In the genomic region with DNA sequence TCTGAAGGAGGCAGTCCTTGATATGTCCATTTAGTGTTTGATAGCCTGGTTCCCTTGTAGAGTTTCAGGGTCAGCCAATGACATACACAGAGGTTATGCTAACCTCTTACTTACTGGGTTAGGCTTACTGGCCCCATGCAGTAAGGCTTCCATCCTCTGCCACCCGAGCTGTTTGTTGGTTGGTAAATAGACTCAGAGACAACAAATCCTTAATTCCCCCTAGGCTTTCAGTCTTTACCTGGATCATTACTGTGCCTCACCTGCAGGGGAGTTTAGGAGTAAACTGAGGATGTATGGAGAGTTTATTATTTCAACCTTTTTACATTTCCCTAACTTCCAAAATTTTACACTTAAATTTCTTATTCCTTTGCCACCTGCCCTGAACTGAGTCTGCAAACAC, we compare ENCODE assay signal across 38 cellular contexts.
"Had no signal": no experiment of that assay in that cellular context is flagged by ENCODE, and none has a peak within 500 bp of the region (broad histone marks: within the 10 kb centered on the region; RNA-seq: fewer than 3 reads in every experiment).

No MANE protein-coding gene starts in this region.

- H3K9me3 Mint-ChIP-seq: activated CD4-positive, alpha-beta memory T cell treated with anti-CD3 and anti-CD28 coated beads, Interleukin-2, amount 10 ng/mL, durations not matched to agents 7 days and 5 days; activated naive CD4-positive, alpha-beta T cell treated with anti-CD3 and anti-CD28 coated beads, Interleukin-2, amount 10 ng/mL, durations not matched to agents 7 days and 5 days; activated naive CD4-positive, alpha-beta T cell treated with anti-CD3 and anti-CD28 coated beads, Interleukin-2, amount 50 U/mL, for 24 hours; activated naive CD8-positive, alpha-beta T cell treated with anti-CD3 and anti-CD28 coated beads, Interleukin-2, amount 10 ng/mL, durations not matched to agents 7 days and 5 days; activated naive CD8-positive, alpha-beta T cell treated with anti-CD3 and anti-CD28 coated beads, Interleukin-2, amount 50 U/mL, for 24 hours; activated T-helper 2 cell treated with anti-CD3 and anti-CD28 coated beads, Interferon-gamma antibody, Interleukin-2, Interleukin-4, amounts not matched to agents 10 μg/mL and 5 μg/mL and 100 μg/mL, durations not matched to agents 14 hours and 24 hours and 36 hours; T-helper 1 cell treated with Interleukin-12 subunit alpha and Interleukin-12 subunit beta and Interleukin-4 antibody, amounts not matched to agents 30 μg/mL and 1 μg/mL, for 36 hours; T-helper 2 cell treated with Interferon-gamma antibody and Interleukin-4, amounts not matched to agents 5 μg/mL and 100 μg/mL, for 36 hours had no signal

- ATAC-seq: activated CD4-positive, alpha-beta T cell treated with anti-CD3 and anti-CD28 coated beads for 36 hours; activated CD4-positive, CD25-positive, alpha-beta regulatory T cell treated with anti-CD3 and anti-CD28 coated beads, Interleukin-2, amount 50 U/mL, for 24 hours; activated CD8-positive, alpha-beta memory T cell treated with anti-CD3 and anti-CD28 coated beads, Interleukin-2, amount 10 ng/mL, durations not matched to agents 7 days and 5 days; activated CD8-positive, alpha-beta T cell treated with anti-CD3 and anti-CD28 coated beads, Interleukin-2, amount 10 ng/mL, durations not matched to agents 7 days and 5 days; activated naive CD8-positive, alpha-beta T cell treated with anti-CD3 and anti-CD28 coated beads, Interleukin-2, amount 50 U/mL, for 24 hours had no signal

- H3K4me1 ChIP-seq: ascending aorta had no signal

- H3K27me3 ChIP-seq: ascending aorta, cardiac muscle cell had no signal

- H3K4me3 Mint-ChIP-seq: activated CD4-positive, alpha-beta memory T cell treated with anti-CD3 and anti-CD28 coated beads, Interleukin-2, amount 10 ng/mL, durations not matched to agents 7 days and 5 days; activated CD4-positive, alpha-beta T cell treated with anti-CD3 and anti-CD28 coated beads for 36 hours; activated CD4-positive, alpha-beta T cell treated with anti-CD3 and anti-CD28 coated beads, Interleukin-2, amount 10 ng/mL, durations not matched to agents 7 days and 5 days; activated CD8-positive, alpha-beta memory T cell treated with anti-CD3 and anti-CD28 coated beads, Interleukin-2, amount 10 ng/mL, durations not matched to agents 7 days and 5 days; activated CD8-positive, alpha-beta T cell treated with anti-CD3 and anti-CD28 coated beads, Interleukin-2, amount 10 ng/mL, durations not matched to agents 7 days and 5 days; activated naive CD4-positive, alpha-beta T cell treated with anti-CD3 and anti-CD28 coated beads, Interleukin-2, amount 10 ng/mL, durations not matched to agents 7 days and 5 days; activated naive CD4-positive, alpha-beta T cell treated with anti-CD3 and anti-CD28 coated beads, Interleukin-2, amount 50 U/mL, for 24 hours; activated naive CD8-positive, alpha-beta T cell; activated naive CD8-positive, alpha-beta T cell treated with anti-CD3 and anti-CD28 coated beads, Interleukin-2, amount 10 ng/mL, durations not matched to agents 7 days and 5 days; activated naive CD8-positive, alpha-beta T cell treated with anti-CD3 and anti-CD28 coated beads, Interleukin-2, amount 50 U/mL, for 24 hours; activated T-cell treated with anti-CD3 and anti-CD28 coated beads, Interleukin-2, amount 50 U/mL, for 24 hours; brain; central memory CD8-positive, alpha-beta T cell; T-helper 1 cell treated with Interleukin-12 subunit alpha and Interleukin-12 subunit beta and Interleukin-4 antibody, amounts not matched to agents 30 μg/mL and 1 μg/mL, for 36 hours; T-helper 2 cell treated with Interferon-gamma antibody and Interleukin-4, amounts not matched to agents 5 μg/mL and 100 μg/mL, for 36 hours had no signal

- FAIRE-seq: bronchial epithelial cell, TTC549 had no signal

- H3K9me3 ChIP-seq: ascending aorta had no signal

- H3K27ac ChIP-seq: ascending aorta, cardiac muscle cell, VCaP had no signal

- H3K36me3 ChIP-seq: ascending aorta, cardiac muscle cell had no signal

- H3K4me1 Mint-ChIP-seq: activated CD4-positive, alpha-beta memory T cell treated with anti-CD3 and anti-CD28 coated beads, Interleukin-2, amount 10 ng/mL, durations not matched to agents 7 days and 5 days; activated CD4-positive, alpha-beta T cell treated with anti-CD3 and anti-CD28 coated beads for 36 hours; activated CD4-positive, alpha-beta T cell treated with anti-CD3 and anti-CD28 coated beads, Interleukin-2, amount 10 ng/mL, durations not matched to agents 7 days and 5 days; activated CD8-positive, alpha-beta memory T cell treated with anti-CD3 and anti-CD28 coated beads, Interleukin-2, amount 10 ng/mL, durations not matched to agents 7 days and 5 days; activated naive CD4-positive, alpha-beta T cell treated with anti-CD3 and anti-CD28 coated beads, Interleukin-2, amount 10 ng/mL, durations not matched to agents 7 days and 5 days; activated naive CD4-positive, alpha-beta T cell treated with anti-CD3 and anti-CD28 coated beads, Interleukin-2, amount 50 U/mL, for 24 hours; activated naive CD8-positive, alpha-beta T cell treated with anti-CD3 and anti-CD28 coated beads, Interleukin-2, amount 10 ng/mL, durations not matched to agents 7 days and 5 days; activated naive CD8-positive, alpha-beta T cell treated with anti-CD3 and anti-CD28 coated beads, Interleukin-2, amount 50 U/mL, for 24 hours; central memory CD8-positive, alpha-beta T cell had no signal

- H3K4me3 ChIP-seq: ascending aorta, cardiac muscle cell had no signal

- H3K27me3 Mint-ChIP-seq: activated CD4-positive, alpha-beta memory T cell treated with anti-CD3 and anti-CD28 coated beads, Interleukin-2, amount 10 ng/mL, durations not matched to agents 7 days and 5 days; activated CD4-positive, alpha-beta T cell treated with anti-CD3 and anti-CD28 coated beads for 36 hours; activated CD4-positive, alpha-beta T cell treated with anti-CD3 and anti-CD28 coated beads, Interleukin-2, amount 10 ng/mL, durations not matched to agents 7 days and 5 days; activated CD8-positive, alpha-beta memory T cell treated with anti-CD3 and anti-CD28 coated beads, Interleukin-2, amount 10 ng/mL, durations not matched to agents 7 days and 5 days; activated naive CD4-positive, alpha-beta T cell treated with anti-CD3 and anti-CD28 coated beads, Interleukin-2, amount 10 ng/mL, durations not matched to agents 7 days and 5 days; activated naive CD4-positive, alpha-beta T cell treated with anti-CD3 and anti-CD28 coated beads, Interleukin-2, amount 50 U/mL, for 24 hours; activated naive CD8-positive, alpha-beta T cell; activated naive CD8-positive, alpha-beta T cell treated with anti-CD3 and anti-CD28 coated beads, Interleukin-2, amount 10 ng/mL, durations not matched to agents 7 days and 5 days; activated naive CD8-positive, alpha-beta T cell treated with anti-CD3 and anti-CD28 coated beads, Interleukin-2, amount 50 U/mL, for 24 hours; activated T-cell treated with anti-CD3 and anti-CD28 coated beads, Interleukin-2, amount 50 U/mL, for 24 hours; central memory CD8-positive, alpha-beta T cell had no signal

- H3K27ac Mint-ChIP-seq: activated CD4-positive, alpha-beta memory T cell treated with anti-CD3 and anti-CD28 coated beads, Interleukin-2, amount 10 ng/mL, durations not matched to agents 7 days and 5 days; activated CD4-positive, alpha-beta T cell treated with anti-CD3 and anti-CD28 coated beads for 36 hours; activated CD4-positive, alpha-beta T cell treated with anti-CD3 and anti-CD28 coated beads, Interleukin-2, amount 10 ng/mL, durations not matched to agents 7 days and 5 days; activated CD8-positive, alpha-beta memory T cell treated with anti-CD3 and anti-CD28 coated beads, Interleukin-2, amount 10 ng/mL, durations not matched to agents 7 days and 5 days; activated CD8-positive, alpha-beta T cell treated with anti-CD3 and anti-CD28 coated beads, Interleukin-2, amount 10 ng/mL, durations not matched to agents 7 days and 5 days; activated naive CD4-positive, alpha-beta T cell treated with anti-CD3 and anti-CD28 coated beads, Interleukin-2, amount 10 ng/mL, durations not matched to agents 7 days and 5 days; activated naive CD4-positive, alpha-beta T cell treated with anti-CD3 and anti-CD28 coated beads, Interleukin-2, amount 50 U/mL, for 24 hours; activated naive CD8-positive, alpha-beta T cell; activated naive CD8-positive, alpha-beta T cell treated with anti-CD3 and anti-CD28 coated beads, Interleukin-2, amount 10 ng/mL, durations not matched to agents 7 days and 5 days; activated naive CD8-positive, alpha-beta T cell treated with anti-CD3 and anti-CD28 coated beads, Interleukin-2, amount 50 U/mL, for 24 hours; activated T-cell treated with anti-CD3 and anti-CD28 coated beads, Interleukin-2, amount 50 U/mL, for 24 hours; activated T-helper 2 cell treated with anti-CD3 and anti-CD28 coated beads, Interferon-gamma antibody, Interleukin-2, Interleukin-4, amounts not matched to agents 10 μg/mL and 5 μg/mL and 100 μg/mL, durations not matched to agents 14 hours and 24 hours and 36 hours; brain; T-helper 1 cell treated with Interleukin-12 subunit alpha and Interleukin-12 subunit beta and Interleukin-4 antibody, amounts not matched to agents 30 μg/mL and 1 μg/mL, for 36 hours; T-helper 2 cell treated with Interferon-gamma antibody and Interleukin-4, amounts not matched to agents 5 μg/mL and 100 μg/mL, for 36 hours had no signal

- H3K36me3 Mint-ChIP-seq: activated CD8-positive, alpha-beta memory T cell treated with anti-CD3 and anti-CD28 coated beads, Interleukin-2, amount 10 ng/mL, durations not matched to agents 7 days and 5 days; activated naive CD4-positive, alpha-beta T cell treated with anti-CD3 and anti-CD28 coated beads, Interleukin-2, amount 10 ng/mL, durations not matched to agents 7 days and 5 days; activated naive CD4-positive, alpha-beta T cell treated with anti-CD3 and anti-CD28 coated beads, Interleukin-2, amount 50 U/mL, for 24 hours; activated naive CD8-positive, alpha-beta T cell; activated naive CD8-positive, alpha-beta T cell treated with anti-CD3 and anti-CD28 coated beads, Interleukin-2, amount 10 ng/mL, durations not matched to agents 7 days and 5 days; brain had no signal

- DNase-seq: activated CD4-positive, alpha-beta memory T cell treated with anti-CD3 and anti-CD28 coated beads, Interleukin-2, amount 10 ng/mL, durations not matched to agents 7 days and 5 days; activated CD4-positive, alpha-beta T cell treated with anti-CD3 and anti-CD28 coated beads for 1 hour; activated CD4-positive, alpha-beta T cell treated with anti-CD3 and anti-CD28 coated beads for 36 hours; activated CD4-positive, alpha-beta T cell treated with anti-CD3 and anti-CD28 coated beads for 48 hours; activated CD4-positive, alpha-beta T cell treated with anti-CD3 and anti-CD28 coated beads, Interleukin-2, amount 10 ng/mL, durations not matched to agents 7 days and 5 days; activated CD4-positive, alpha-beta T cell treated with anti-CD3 and anti-CD28 coated beads, Interleukin-2, amount 50 U/mL, for 48 hours; activated CD4-positive, CD25-positive, alpha-beta regulatory T cell; activated CD8-positive, alpha-beta memory T cell treated with anti-CD3 and anti-CD28 coated beads for 24 hours; activated CD8-positive, alpha-beta memory T cell treated with anti-CD3 and anti-CD28 coated beads, Interleukin-2, amount 10 ng/mL, durations not matched to agents 7 days and 5 days; activated CD8-positive, alpha-beta memory T cell treated with anti-CD3 and anti-CD28 coated beads, Interleukin-2, amount 50 U/mL, for 48 hours; activated CD8-positive, alpha-beta T cell treated with anti-CD3 and anti-CD28 coated beads, Interleukin-2, amount 10 ng/mL, durations not matched to agents 7 days and 5 days; activated effector memory CD4-positive, alpha-beta T cell treated with Interleukin-2 at 50 U/mL for 16 hours; activated gamma-delta T cell; activated naive CD4-positive, alpha-beta T cell treated with anti-CD3 and anti-CD28 coated beads, Interleukin-2, amount 10 ng/mL, durations not matched to agents 7 days and 5 days; activated naive CD4-positive, alpha-beta T cell treated with Interleukin-2 at 50 U/mL for 16 hours; activated naive CD8-positive, alpha-beta T cell treated with anti-CD3 and anti-CD28 coated beads, Interleukin-2, amount 10 ng/mL, durations not matched to agents 7 days and 5 days; activated naive CD8-positive, alpha-beta T cell treated with anti-CD3 and anti-CD28 coated beads, Interleukin-2, amount 50 U/mL, for 24 hours; activated T-cell treated with anti-CD3 and anti-CD28 coated beads, Interleukin-2, amount 50 U/mL, for 24 hours; activated T-cell treated with anti-CD3 and anti-CD28 coated beads, Interleukin-2, amount 50 U/mL, for 48 hours; amygdala; anterior cingulate cortex; caudate nucleus; cerebellar nuclear complex; T-helper 2 cell; T-helper 9 cell had no signal
